1 cellular context compared by ENCODE assay signal in the genomic region with DNA sequence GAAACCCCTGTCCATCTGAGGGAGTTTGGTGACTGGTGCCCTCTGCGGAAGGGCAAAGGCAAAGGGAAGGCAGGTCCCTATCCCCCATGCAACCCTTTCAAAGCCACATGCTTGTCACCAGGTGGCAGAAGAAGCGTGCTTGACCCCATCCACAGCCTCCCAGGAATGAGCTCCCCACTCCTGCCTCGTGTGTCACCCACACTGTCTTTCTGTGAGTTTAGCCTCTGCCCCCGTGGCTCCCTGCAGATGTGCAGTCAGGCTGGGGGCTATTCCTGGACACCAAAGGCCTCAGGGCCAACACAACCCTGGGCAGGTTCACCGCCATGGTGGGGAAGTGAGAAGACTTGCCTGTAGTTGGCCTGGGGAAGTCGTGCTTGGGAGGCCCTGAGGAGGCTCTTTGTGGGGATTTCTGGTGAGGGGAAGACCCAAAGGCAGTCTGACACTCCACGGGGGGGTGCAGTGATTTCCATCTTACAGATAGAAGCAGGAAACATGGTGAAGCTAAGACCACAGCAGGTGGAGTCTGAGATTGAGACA.
A peak's percentile ranks its signal among the peaks of the same experiment; 100 is the strongest.
TF ChIP-seq lines count a peak whose summit lies in the region.

No MANE protein-coding gene starts in this region.

TF ChIP-seq in HepG2, 621 proteins besides CTCF, POLR2A, EP300 and RAD21 (continues in another document):
- TF ChIP-seq SMC3 (IDR thresholded peaks at IDR 0.05; ENCODE audit: low read length) (peak; percentile 51), GABPB1 (CRISPR knock-in tag; IDR thresholded peaks at IDR 0.05) (no peak), SP2 (CRISPR knock-in tag; IDR thresholded peaks at IDR 0.05) (no peak), ZFX (CRISPR knock-in tag; IDR thresholded peaks at IDR 0.05; ENCODE audit: low read depth) (peak; percentile 4; the same call in 1 of the 2 replicates), CHD2 (IDR thresholded peaks at IDR 0.05; ENCODE audit: low read depth, low read length) (0 out of 2 replicates have a peak, but pooled peaks have one; percentile 36), ZBTB42 (CRISPR knock-in tag; IDR thresholded peaks at IDR 0.05) (no peak), TBL1XR1 (IDR thresholded peaks at IDR 0.05; ENCODE audit: borderline replicate concordance, low read length, partially characterized antibody) (no peak), ZNF7 (CRISPR knock-in tag; IDR thresholded peaks at IDR 0.05) (no peak), YEATS4 (CRISPR knock-in tag; IDR thresholded peaks at IDR 0.05; ENCODE audit: borderline replicate concordance) (no peak), JUND (CRISPR knock-in tag; IDR thresholded peaks at IDR 0.05) (peak; percentile 40; the same call in 1 of the 2 replicates), EEA1 (CRISPR knock-in tag; IDR thresholded peaks at IDR 0.05; ENCODE audit: borderline replicate concordance) (0 out of 2 replicates have a peak, but pooled peaks have one; percentile 51), LCORL (IDR thresholded peaks at IDR 0.05) (no peak), LCORL (CRISPR knock-in tag; IDR thresholded peaks at IDR 0.05) (no peak), ZNF616 (CRISPR knock-in tag; IDR thresholded peaks at IDR 0.05; ENCODE audit: low read depth) (no peak), ZNF225 (CRISPR knock-in tag; IDR thresholded peaks at IDR 0.05) (peak; percentile 74; the same call in 1 of the 2 replicates), ISX (CRISPR knock-in tag; conservative IDR thresholded peaks at IDR 0.05) (no peak), MIER3 (CRISPR knock-in tag; IDR thresholded peaks at IDR 0.05; ENCODE audit: borderline replicate concordance) (0 out of 2 replicates have a peak, but pooled peaks have one; percentile 2), KDM4B (CRISPR knock-in tag; IDR thresholded peaks at IDR 0.05) (no peak), TRIM24 (CRISPR knock-in tag; IDR thresholded peaks at IDR 0.05) (0 out of 2 replicates have a peak, but pooled peaks have one; percentile 33), STAG1 (CRISPR knock-in tag; IDR thresholded peaks at IDR 0.05) (peak; percentile 61), ATF7-NPFF (CRISPR knock-in tag; IDR thresholded peaks at IDR 0.05; ENCODE audit: low read depth) (0 out of 2 replicates have a peak, but pooled peaks have one; percentile 29), TBX2 (CRISPR knock-in tag; IDR thresholded peaks at IDR 0.05; ENCODE audit: borderline replicate concordance) (0 out of 2 replicates have a peak, but pooled peaks have one; percentile 31)
- TF ChIP-seq, protein P1, sequence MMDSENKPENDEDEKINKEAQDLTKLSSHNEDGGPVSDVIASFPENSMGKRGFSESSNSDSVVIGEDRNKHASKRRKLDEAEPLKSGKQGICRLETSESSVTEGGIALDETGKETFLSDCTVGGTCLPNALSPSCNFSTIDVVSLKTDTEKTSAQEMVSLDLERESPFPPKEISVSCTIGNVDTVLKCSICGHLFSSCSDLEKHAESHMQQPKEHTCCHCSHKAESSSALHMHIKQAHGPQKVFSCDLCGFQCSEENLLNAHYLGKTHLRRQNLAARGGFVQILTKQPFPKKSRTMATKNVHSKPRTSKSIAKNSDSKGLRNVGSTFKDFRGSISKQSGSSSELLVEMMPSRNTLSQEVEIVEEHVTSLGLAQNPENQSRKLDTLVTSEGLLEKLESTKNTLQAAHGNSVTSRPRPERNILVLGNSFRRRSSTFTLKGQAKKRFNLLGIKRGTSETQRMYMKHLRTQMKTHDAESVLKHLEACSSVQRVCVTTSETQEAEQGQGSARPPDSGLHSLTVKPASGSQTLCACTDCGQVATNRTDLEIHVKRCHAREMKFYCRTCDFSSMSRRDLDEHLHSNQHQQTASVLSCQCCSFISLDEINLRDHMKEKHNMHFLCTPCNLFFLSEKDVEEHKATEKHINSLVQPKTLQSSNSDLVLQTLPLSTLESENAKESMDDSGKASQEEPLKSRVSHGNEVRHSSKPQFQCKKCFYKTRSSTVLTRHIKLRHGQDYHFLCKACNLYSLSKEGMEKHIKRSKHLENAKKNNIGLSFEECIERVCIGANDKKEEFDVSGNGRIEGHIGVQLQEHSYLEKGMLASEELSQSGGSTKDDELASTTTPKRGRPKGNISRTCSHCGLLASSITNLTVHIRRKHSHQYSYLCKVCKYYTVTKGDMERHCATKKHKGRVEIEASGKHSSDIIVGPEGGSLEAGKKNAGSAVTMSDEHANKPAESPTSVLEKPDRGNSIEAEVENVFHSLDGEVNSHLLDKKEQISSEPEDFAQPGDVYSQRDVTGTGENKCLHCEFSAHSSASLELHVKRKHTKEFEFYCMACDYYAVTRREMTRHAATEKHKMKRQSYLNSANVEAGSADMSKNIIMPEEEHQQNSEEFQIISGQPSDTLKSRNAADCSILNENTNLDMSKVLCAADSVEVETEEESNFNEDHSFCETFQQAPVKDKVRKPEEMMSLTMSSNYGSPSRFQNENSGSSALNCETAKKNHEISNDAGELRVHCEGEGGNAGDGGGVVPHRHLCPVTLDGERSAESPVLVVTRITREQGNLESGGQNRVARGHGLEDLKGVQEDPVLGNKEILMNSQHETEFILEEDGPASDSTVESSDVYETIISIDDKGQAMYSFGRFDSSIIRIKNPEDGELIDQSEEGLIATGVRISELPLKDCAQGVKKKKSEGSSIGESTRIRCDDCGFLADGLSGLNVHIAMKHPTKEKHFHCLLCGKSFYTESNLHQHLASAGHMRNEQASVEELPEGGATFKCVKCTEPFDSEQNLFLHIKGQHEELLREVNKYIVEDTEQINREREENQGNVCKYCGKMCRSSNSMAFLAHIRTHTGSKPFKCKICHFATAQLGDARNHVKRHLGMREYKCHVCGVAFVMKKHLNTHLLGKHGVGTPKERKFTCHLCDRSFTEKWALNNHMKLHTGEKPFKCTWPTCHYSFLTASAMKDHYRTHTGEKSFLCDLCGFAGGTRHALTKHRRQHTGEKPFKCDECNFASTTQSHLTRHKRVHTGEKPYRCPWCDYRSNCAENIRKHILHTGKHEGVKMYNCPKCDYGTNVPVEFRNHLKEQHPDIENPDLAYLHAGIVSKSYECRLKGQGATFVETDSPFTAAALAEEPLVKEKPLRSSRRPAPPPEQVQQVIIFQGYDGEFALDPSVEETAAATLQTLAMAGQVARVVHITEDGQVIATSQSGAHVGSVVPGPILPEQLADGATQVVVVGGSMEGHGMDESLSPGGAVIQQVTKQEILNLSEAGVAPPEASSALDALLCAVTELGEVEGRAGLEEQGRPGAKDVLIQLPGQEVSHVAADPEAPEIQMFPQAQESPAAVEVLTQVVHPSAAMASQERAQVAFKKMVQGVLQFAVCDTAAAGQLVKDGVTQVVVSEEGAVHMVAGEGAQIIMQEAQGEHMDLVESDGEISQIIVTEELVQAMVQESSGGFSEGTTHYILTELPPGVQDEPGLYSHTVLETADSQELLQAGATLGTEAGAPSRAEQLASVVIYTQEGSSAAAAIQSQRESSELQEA (CRISPR knock-in tag; IDR thresholded peaks at IDR 0.05; ENCODE audit: not compliant biosample characterization) = peak; percentile 10
- TF ChIP-seq, protein P2, sequence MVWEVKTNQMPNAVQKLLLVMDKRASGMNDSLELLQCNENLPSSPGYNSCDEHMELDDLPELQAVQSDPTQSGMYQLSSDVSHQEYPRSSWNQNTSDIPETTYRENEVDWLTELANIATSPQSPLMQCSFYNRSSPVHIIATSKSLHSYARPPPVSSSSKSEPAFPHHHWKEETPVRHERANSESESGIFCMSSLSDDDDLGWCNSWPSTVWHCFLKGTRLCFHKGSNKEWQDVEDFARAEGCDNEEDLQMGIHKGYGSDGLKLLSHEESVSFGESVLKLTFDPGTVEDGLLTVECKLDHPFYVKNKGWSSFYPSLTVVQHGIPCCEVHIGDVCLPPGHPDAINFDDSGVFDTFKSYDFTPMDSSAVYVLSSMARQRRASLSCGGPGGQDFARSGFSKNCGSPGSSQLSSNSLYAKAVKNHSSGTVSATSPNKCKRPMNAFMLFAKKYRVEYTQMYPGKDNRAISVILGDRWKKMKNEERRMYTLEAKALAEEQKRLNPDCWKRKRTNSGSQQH (CRISPR knock-in tag; IDR thresholded peaks at IDR 0.05; ENCODE audit: low read depth) = 0 out of 2 replicates have a peak, but pooled peaks have one; percentile 48
- TF ChIP-seq, protein P3, sequence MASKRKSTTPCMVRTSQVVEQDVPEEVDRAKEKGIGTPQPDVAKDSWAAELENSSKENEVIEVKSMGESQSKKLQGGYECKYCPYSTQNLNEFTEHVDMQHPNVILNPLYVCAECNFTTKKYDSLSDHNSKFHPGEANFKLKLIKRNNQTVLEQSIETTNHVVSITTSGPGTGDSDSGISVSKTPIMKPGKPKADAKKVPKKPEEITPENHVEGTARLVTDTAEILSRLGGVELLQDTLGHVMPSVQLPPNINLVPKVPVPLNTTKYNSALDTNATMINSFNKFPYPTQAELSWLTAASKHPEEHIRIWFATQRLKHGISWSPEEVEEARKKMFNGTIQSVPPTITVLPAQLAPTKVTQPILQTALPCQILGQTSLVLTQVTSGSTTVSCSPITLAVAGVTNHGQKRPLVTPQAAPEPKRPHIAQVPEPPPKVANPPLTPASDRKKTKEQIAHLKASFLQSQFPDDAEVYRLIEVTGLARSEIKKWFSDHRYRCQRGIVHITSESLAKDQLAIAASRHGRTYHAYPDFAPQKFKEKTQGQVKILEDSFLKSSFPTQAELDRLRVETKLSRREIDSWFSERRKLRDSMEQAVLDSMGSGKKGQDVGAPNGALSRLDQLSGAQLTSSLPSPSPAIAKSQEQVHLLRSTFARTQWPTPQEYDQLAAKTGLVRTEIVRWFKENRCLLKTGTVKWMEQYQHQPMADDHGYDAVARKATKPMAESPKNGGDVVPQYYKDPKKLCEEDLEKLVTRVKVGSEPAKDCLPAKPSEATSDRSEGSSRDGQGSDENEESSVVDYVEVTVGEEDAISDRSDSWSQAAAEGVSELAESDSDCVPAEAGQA (IDR thresholded peaks at IDR 0.05; ENCODE audit: low read depth) = peak; percentile 24; the same call in 1 of the 2 replicates
- TF ChIP-seq, protein P3 (CRISPR knock-in tag; IDR thresholded peaks at IDR 0.05; ENCODE audit: borderline replicate concordance) = no peak
- TF ChIP-seq, protein P4, sequence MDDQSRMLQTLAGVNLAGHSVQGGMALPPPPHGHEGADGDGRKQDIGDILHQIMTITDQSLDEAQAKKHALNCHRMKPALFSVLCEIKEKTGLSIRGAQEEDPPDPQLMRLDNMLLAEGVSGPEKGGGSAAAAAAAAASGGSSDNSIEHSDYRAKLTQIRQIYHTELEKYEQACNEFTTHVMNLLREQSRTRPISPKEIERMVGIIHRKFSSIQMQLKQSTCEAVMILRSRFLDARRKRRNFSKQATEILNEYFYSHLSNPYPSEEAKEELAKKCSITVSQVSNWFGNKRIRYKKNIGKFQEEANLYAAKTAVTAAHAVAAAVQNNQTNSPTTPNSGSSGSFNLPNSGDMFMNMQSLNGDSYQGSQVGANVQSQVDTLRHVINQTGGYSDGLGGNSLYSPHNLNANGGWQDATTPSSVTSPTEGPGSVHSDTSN (CRISPR knock-in tag; IDR thresholded peaks at IDR 0.05; ENCODE audit: borderline replicate concordance) = no peak
- TF ChIP-seq, protein P5, sequence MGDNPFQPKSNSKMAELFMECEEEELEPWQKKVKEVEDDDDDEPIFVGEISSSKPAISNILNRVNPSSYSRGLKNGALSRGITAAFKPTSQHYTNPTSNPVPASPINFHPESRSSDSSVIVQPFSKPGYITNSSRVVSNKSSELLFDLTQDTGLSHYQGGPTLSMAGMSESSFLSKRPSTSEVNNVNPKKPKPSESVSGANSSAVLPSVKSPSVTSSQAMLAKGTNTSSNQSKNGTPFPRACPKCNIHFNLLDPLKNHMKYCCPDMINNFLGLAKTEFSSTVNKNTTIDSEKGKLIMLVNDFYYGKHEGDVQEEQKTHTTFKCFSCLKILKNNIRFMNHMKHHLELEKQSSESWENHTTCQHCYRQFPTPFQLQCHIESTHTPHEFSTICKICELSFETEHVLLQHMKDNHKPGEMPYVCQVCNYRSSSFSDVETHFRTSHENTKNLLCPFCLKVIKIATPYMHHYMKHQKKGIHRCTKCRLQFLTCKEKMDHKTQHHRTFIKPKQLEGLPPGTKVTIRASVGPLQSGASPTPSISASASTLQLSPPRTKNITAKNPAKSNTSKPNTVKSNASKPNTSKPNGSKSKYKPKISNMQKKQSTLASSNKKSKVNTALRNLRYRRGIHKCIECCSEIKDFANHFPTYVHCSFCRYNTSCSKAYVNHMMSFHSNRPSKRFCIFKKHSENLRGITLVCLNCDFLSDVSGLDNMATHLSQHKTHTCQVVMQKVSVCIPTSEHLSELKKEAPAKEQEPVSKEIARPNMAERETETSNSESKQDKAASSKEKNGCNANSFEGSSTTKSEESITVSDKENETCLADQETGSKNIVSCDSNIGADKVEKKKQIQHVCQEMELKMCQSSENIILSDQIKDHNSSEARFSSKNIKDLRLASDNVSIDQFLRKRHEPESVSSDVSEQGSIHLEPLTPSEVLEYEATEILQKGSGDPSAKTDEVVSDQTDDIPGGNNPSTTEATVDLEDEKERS (CRISPR knock-in tag; IDR thresholded peaks at IDR 0.05) = peak; percentile 6; the same call in 1 of the 2 replicates
